In genomic region chr11:123409456-123409801, GRCh38 we compare ENCODE assay signal across 17 cellular contexts.
"Had no signal": no experiment of that assay in that cellular context is flagged by ENCODE, and none has a peak within 500 bp of the region (broad histone marks: within the 10 kb centered on the region; RNA-seq: fewer than 3 reads in every experiment).

No MANE protein-coding gene starts in this region.

- H3K4me1 ChIP-seq: upper lobe of right lung had no signal

- H3K27me3 ChIP-seq: colonic mucosa had no signal

- H3K27me3 Mint-ChIP-seq: activated CD4-positive, alpha-beta T cell treated with anti-CD3 and anti-CD28 coated beads, Interleukin-2, amount 10 ng/mL, durations not matched to agents 7 days and 5 days had no signal

- H3K4me3 Mint-ChIP-seq: activated CD4-positive, alpha-beta T cell treated with anti-CD3 and anti-CD28 coated beads, Interleukin-2, amount 10 ng/mL, durations not matched to agents 7 days and 5 days; activated T-cell treated with anti-CD3 and anti-CD28 coated beads, Interleukin-2, amount 50 U/mL, for 72 hours; naive thymus-derived CD4-positive, alpha-beta T cell; stimulated activated effector memory CD8-positive, alpha-beta T cell treated with anti-CD3 and anti-CD28 coated beads, Interleukin-12 subunit alpha, Interleukin-12 subunit beta, amount 100 ng/mL, for 72 hours had no signal

- H3K36me3 Mint-ChIP-seq: activated naive CD4-positive, alpha-beta T cell treated with anti-CD3 and anti-CD28 coated beads, Interleukin-2, amount 50 U/mL, for 72 hours; stimulated activated effector memory CD8-positive, alpha-beta T cell treated with anti-CD3 and anti-CD28 coated beads, Interleukin-12 subunit alpha, Interleukin-12 subunit beta, amount 100 ng/mL, for 72 hours had no signal

- DNase-seq: activated CD4-positive, alpha-beta T cell treated with anti-CD3 and anti-CD28 coated beads, Interleukin-2, amount 10 ng/mL, durations not matched to agents 7 days and 5 days; activated CD8-positive, alpha-beta memory T cell treated with anti-CD3 and anti-CD28 coated beads, Interleukin-2, amount 50 U/mL, for 48 hours; activated gamma-delta T cell; activated T-cell treated with anti-CD3 and anti-CD28 coated beads, Interleukin-2, amount 50 U/mL, for 72 hours; amniotic stem cell; central memory CD4-positive, alpha-beta T cell; colonic mucosa; hippocampal formation; mammary epithelial cell; naive thymus-derived CD4-positive, alpha-beta T cell; retina; upper lobe of right lung had no signal

- H3K27ac ChIP-seq: colonic mucosa, thoracic aorta, upper lobe of right lung had no signal

- ATAC-seq: activated naive CD4-positive, alpha-beta T cell treated with anti-CD3 and anti-CD28 coated beads, Interleukin-2, amount 50 U/mL, for 72 hours; activated T-cell treated with anti-CD3 and anti-CD28 coated beads, Interleukin-2, amount 50 U/mL, for 72 hours; esophagus mucosa; left lobe of liver; naive thymus-derived CD4-positive, alpha-beta T cell; stimulated activated effector memory CD8-positive, alpha-beta T cell treated with anti-CD3 and anti-CD28 coated beads, Interleukin-12 subunit alpha, Interleukin-12 subunit beta, amount 100 ng/mL, for 72 hours; upper lobe of right lung had no signal

- H3K27ac Mint-ChIP-seq: activated CD4-positive, alpha-beta T cell treated with anti-CD3 and anti-CD28 coated beads, Interleukin-2, amount 10 ng/mL, durations not matched to agents 7 days and 5 days; activated naive CD4-positive, alpha-beta T cell treated with anti-CD3 and anti-CD28 coated beads, Interleukin-2, amount 50 U/mL, for 72 hours; activated T-cell treated with anti-CD3 and anti-CD28 coated beads, Interleukin-2, amount 50 U/mL, for 72 hours; stimulated activated effector memory CD8-positive, alpha-beta T cell treated with anti-CD3 and anti-CD28 coated beads, Interleukin-12 subunit alpha, Interleukin-12 subunit beta, amount 100 ng/mL, for 72 hours had no signal

- H3K9me3 Mint-ChIP-seq: activated CD4-positive, alpha-beta T cell treated with anti-CD3 and anti-CD28 coated beads, Interleukin-2, amount 10 ng/mL, durations not matched to agents 7 days and 5 days; activated naive CD4-positive, alpha-beta T cell treated with anti-CD3 and anti-CD28 coated beads, Interleukin-2, amount 50 U/mL, for 72 hours; activated T-cell treated with anti-CD3 and anti-CD28 coated beads, Interleukin-2, amount 50 U/mL, for 72 hours; naive thymus-derived CD4-positive, alpha-beta T cell; stimulated activated effector memory CD8-positive, alpha-beta T cell treated with anti-CD3 and anti-CD28 coated beads, Interleukin-12 subunit alpha, Interleukin-12 subunit beta, amount 100 ng/mL, for 72 hours had no signal

- H3K9me3 ChIP-seq: colonic mucosa, thoracic aorta, upper lobe of right lung had no signal

- H3K4me3 ChIP-seq: colonic mucosa, thoracic aorta, upper lobe of right lung had no signal

- H3K36me3 ChIP-seq: colonic mucosa, thoracic aorta, upper lobe of right lung had no signal
